11 cellular contexts compared by ENCODE assay signal in genomic region chrY:15779891-15780290, GRCh38.
"Had no signal": no experiment of that assay in that cellular context is flagged by ENCODE, and none has a peak within 500 bp of the region (broad histone marks: within the 10 kb centered on the region; RNA-seq: fewer than 3 reads in every experiment).

No MANE protein-coding gene starts in this region.

- H3K36me3 ChIP-seq: HAP-1 had no signal

- H3K27ac ChIP-seq: GM23248 had no signal

- H3K9me3 ChIP-seq: HAP-1 had no signal

- H3K4me3 ChIP-seq: GM23248, GM23338, HAP-1 had no signal

- H3K4me2 ChIP-seq: GM23338 had no signal

- H2AFZ ChIP-seq: GM23248, GM23338 had no signal

- DNase-seq: GM23248, GOT3, H7, H9, HCEC 1CT, HFFc6 had no signal

- H3K9ac ChIP-seq: GM23248 had no signal

- FAIRE-seq: H1, H54 had no signal

- H3K4me1 ChIP-seq: HAP-1 had no signal

- ATAC-seq: GM23338, HCT116 had no signal
